In the genomic region with DNA sequence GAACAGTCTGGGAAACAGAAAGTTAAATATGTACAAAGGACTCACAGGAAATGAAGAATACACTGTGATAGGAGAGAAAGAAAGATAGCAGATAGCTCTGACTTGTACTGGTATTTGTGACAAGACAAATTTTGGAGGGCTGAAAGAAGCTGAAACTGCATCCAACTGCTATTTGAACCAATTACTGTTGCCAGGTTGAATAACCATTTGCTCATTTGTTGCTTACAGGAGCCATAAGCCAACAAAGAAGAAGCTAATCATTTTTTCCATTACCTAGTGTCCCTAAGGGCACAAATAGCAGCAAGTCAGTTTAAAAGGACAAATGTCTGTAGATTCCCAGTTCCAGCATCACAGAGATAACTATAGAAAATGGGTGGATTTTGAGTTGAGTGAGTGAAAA, we compare ENCODE assay signal across 38 cellular contexts.
"Had no signal": no experiment of that assay in that cellular context is flagged by ENCODE, and none has a peak within 500 bp of the region (broad histone marks: within the 10 kb centered on the region; RNA-seq: fewer than 3 reads in every experiment).

No MANE protein-coding gene starts in this region.

- H3K36me3 ChIP-seq: adrenal gland, brain microvascular endothelial cell, breast epithelium, WERI-Rb-1 had no signal

- H3K4me1 Mint-ChIP-seq: activated CD4-positive, alpha-beta T cell treated with anti-CD3 and anti-CD28 coated beads, Interleukin-2, amount 10 ng/mL, durations not matched to agents 24 days and 14 days; activated naive CD8-positive, alpha-beta T cell treated with anti-CD3 and anti-CD28 coated beads for 36 hours; activated T-helper 17 cell treated with anti-CD3 and anti-CD28 coated beads, Interleukin-2, amount 50 U/mL, for 72 hours; WTC11 had no signal

- H3K9me3 ChIP-seq: adrenal gland, body of pancreas, breast epithelium had no signal

- DNase-seq: activated CD4-positive, alpha-beta memory T cell treated with anti-CD3 and anti-CD28 coated beads for 36 hours; activated CD4-positive, alpha-beta T cell treated with anti-CD3 and anti-CD28 coated beads for 1 hour; activated CD4-positive, alpha-beta T cell treated with anti-CD3 and anti-CD28 coated beads for 4 hours; activated CD4-positive, alpha-beta T cell treated with anti-CD3 and anti-CD28 coated beads, Interleukin-2, amount 10 ng/mL, durations not matched to agents 24 days and 14 days; activated CD4-positive, alpha-beta T cell treated with anti-CD3 and anti-CD28 coated beads, Interleukin-2, amount 50 U/mL, for 1 hour; activated CD4-positive, alpha-beta T cell treated with anti-CD3 and anti-CD28 coated beads, Interleukin-2, amount 50 U/mL, for 4 hours; activated CD4-positive, CD25-positive, alpha-beta regulatory T cell; activated CD8-positive, alpha-beta memory T cell treated with anti-CD3 and anti-CD28 coated beads, Interleukin-2, amount 50 U/mL, for 4 hours; activated CD8-positive, alpha-beta T cell treated with anti-CD3 and anti-CD28 coated beads for 36 hours; activated effector memory CD4-positive, alpha-beta T cell treated with anti-CD3 and anti-CD28 coated beads, Interleukin-2, amount 50 U/mL, for 16 hours; activated gamma-delta T cell treated with Interleukin-2 at 50 U/mL for 16 hours; activated naive CD4-positive, alpha-beta T cell; activated naive CD4-positive, alpha-beta T cell treated with anti-CD3 and anti-CD28 coated beads for 36 hours; activated naive CD4-positive, alpha-beta T cell treated with anti-CD3 and anti-CD28 coated beads, Interleukin-2, amount 50 U/mL, for 16 hours; activated naive CD8-positive, alpha-beta T cell treated with anti-CD3 and anti-CD28 coated beads for 36 hours; activated T-cell treated with anti-CD3 and anti-CD28 coated beads for 4 hours; activated T-cell treated with anti-CD3 and anti-CD28 coated beads, Interleukin-2, amount 50 U/mL, for 1 hour; activated T-cell treated with anti-CD3 and anti-CD28 coated beads, Interleukin-2, amount 50 U/mL, for 4 hours; activated T-cell treated with anti-CD3 and anti-CD28 coated beads, Interleukin-2, amount 50 U/mL, for 72 hours; adrenal gland; amniotic stem cell; aorta; body of pancreas; brain microvascular endothelial cell; central memory CD4-positive, alpha-beta T cell; cerebellar nuclear complex; T-helper 1 cell; T-helper 2 cell; T-helper 9 cell; WERI-Rb-1 had no signal

- ATAC-seq: activated CD4-positive, CD25-positive, alpha-beta regulatory T cell treated with anti-CD3 and anti-CD28 coated beads, Interleukin-2, amount 50 U/mL, for 24 hours; activated CD8-positive, alpha-beta T cell treated with anti-CD3 and anti-CD28 coated beads for 36 hours; activated naive CD4-positive, alpha-beta T cell treated with anti-CD3 and anti-CD28 coated beads, Interleukin-2, amount 50 U/mL, for 72 hours; activated T-cell treated with anti-CD3 and anti-CD28 coated beads, Interleukin-2, amount 50 U/mL, for 4 hours; activated T-cell treated with anti-CD3 and anti-CD28 coated beads, Interleukin-2, amount 50 U/mL, for 72 hours; activated T-helper 17 cell treated with anti-CD3 and anti-CD28 coated beads, Interleukin-2, amount 50 U/mL, for 72 hours; body of pancreas; WTC11 had no signal

- H3K4me1 ChIP-seq: adrenal gland, body of pancreas, breast epithelium had no signal

- H3K4me3 ChIP-seq: adrenal gland, body of pancreas, breast epithelium had no signal

- H3K36me3 Mint-ChIP-seq: activated CD4-positive, alpha-beta memory T cell treated with anti-CD3 and anti-CD28 coated beads for 36 hours; activated naive CD8-positive, alpha-beta T cell treated with anti-CD3 and anti-CD28 coated beads for 36 hours; WTC11 had no signal

- H3K27ac Mint-ChIP-seq: activated CD4-positive, alpha-beta memory T cell treated with anti-CD3 and anti-CD28 coated beads for 36 hours; activated CD4-positive, alpha-beta T cell treated with anti-CD3 and anti-CD28 coated beads, Interleukin-2, amount 10 ng/mL, durations not matched to agents 24 days and 14 days; activated CD8-positive, alpha-beta T cell treated with anti-CD3 and anti-CD28 coated beads for 36 hours; activated naive CD4-positive, alpha-beta T cell treated with anti-CD3 and anti-CD28 coated beads for 36 hours; activated naive CD4-positive, alpha-beta T cell treated with anti-CD3 and anti-CD28 coated beads, Interleukin-2, amount 50 U/mL, for 72 hours; activated naive CD8-positive, alpha-beta T cell treated with anti-CD3 and anti-CD28 coated beads for 36 hours; activated T-cell treated with anti-CD3 and anti-CD28 coated beads, Interleukin-2, amount 50 U/mL, for 72 hours; activated T-helper 1 cell treated with anti-CD3 and anti-CD28 coated beads, Interleukin-12 subunit alpha, Interleukin-12 subunit beta, Interleukin-2, Interleukin-4 antibody, amounts not matched to agents 30 ng/mL and 10 ng/mL and 1 ng/mL, durations not matched to agents 14 hours and 24 hours and 36 hours; activated T-helper 17 cell treated with anti-CD3 and anti-CD28 coated beads, Interleukin-2, amount 50 U/mL, for 72 hours; T-helper 1 cell treated with Interleukin-12 subunit alpha and Interleukin-12 subunit beta and Interleukin-4 antibody, amounts not matched to agents 30 μg/mL and 1 μg/mL, for 36 hours; T-helper 2 cell treated with Interferon-gamma antibody and Interleukin-4, amounts not matched to agents 5 μg/mL and 100 μg/mL, for 36 hours; WTC11 had no signal

- H3K27me3 ChIP-seq: adrenal gland, body of pancreas, brain microvascular endothelial cell, breast epithelium had no signal

- H3K27me3 Mint-ChIP-seq: activated CD4-positive, alpha-beta memory T cell treated with anti-CD3 and anti-CD28 coated beads for 36 hours; activated CD4-positive, alpha-beta T cell treated with anti-CD3 and anti-CD28 coated beads, Interleukin-2, amount 10 ng/mL, durations not matched to agents 24 days and 14 days; activated CD8-positive, alpha-beta T cell treated with anti-CD3 and anti-CD28 coated beads for 36 hours; activated T-helper 17 cell treated with anti-CD3 and anti-CD28 coated beads, Interleukin-2, amount 50 U/mL, for 72 hours had no signal

- H3K4me3 Mint-ChIP-seq: activated CD4-positive, alpha-beta memory T cell treated with anti-CD3 and anti-CD28 coated beads for 36 hours; activated CD4-positive, alpha-beta T cell treated with anti-CD3 and anti-CD28 coated beads, Interleukin-2, amount 10 ng/mL, durations not matched to agents 24 days and 14 days; activated CD8-positive, alpha-beta T cell treated with anti-CD3 and anti-CD28 coated beads for 36 hours; activated naive CD4-positive, alpha-beta T cell treated with anti-CD3 and anti-CD28 coated beads for 36 hours; activated naive CD8-positive, alpha-beta T cell treated with anti-CD3 and anti-CD28 coated beads for 36 hours; activated T-cell treated with anti-CD3 and anti-CD28 coated beads, Interleukin-2, amount 50 U/mL, for 4 hours; activated T-cell treated with anti-CD3 and anti-CD28 coated beads, Interleukin-2, amount 50 U/mL, for 72 hours; activated T-helper 1 cell treated with anti-CD3 and anti-CD28 coated beads, Interleukin-12 subunit alpha, Interleukin-12 subunit beta, Interleukin-2, Interleukin-4 antibody, amounts not matched to agents 30 ng/mL and 10 ng/mL and 1 ng/mL, durations not matched to agents 14 hours and 24 hours and 36 hours; activated T-helper 17 cell treated with anti-CD3 and anti-CD28 coated beads, Interleukin-2, amount 50 U/mL, for 72 hours; T-helper 1 cell treated with Interleukin-12 subunit alpha and Interleukin-12 subunit beta and Interleukin-4 antibody, amounts not matched to agents 30 μg/mL and 1 μg/mL, for 36 hours; T-helper 2 cell treated with Interferon-gamma antibody and Interleukin-4, amounts not matched to agents 5 μg/mL and 100 μg/mL, for 36 hours; WTC11 had no signal

- H3K9me3 Mint-ChIP-seq: activated CD4-positive, alpha-beta T cell treated with anti-CD3 and anti-CD28 coated beads, Interleukin-2, amount 10 ng/mL, durations not matched to agents 24 days and 14 days; activated naive CD8-positive, alpha-beta T cell treated with anti-CD3 and anti-CD28 coated beads for 36 hours; WTC11 had no signal

- H3K27ac ChIP-seq: adrenal gland, body of pancreas, brain microvascular endothelial cell, breast epithelium, WERI-Rb-1 had no signal
